21 cellular contexts compared by ENCODE assay signal in genomic region chr11:6571434-6572008, GRCh38.
"Had no signal": no experiment of that assay in that cellular context is flagged by ENCODE, and none has a peak within 500 bp of the region (broad histone marks: within the 10 kb centered on the region; RNA-seq: fewer than 3 reads in every experiment).

No MANE protein-coding gene starts in this region.

- H3K9me3 ChIP-seq: body of pancreas, heart left ventricle, left lung, right lobe of liver, stomach, testis, upper lobe of right lung had no signal

- H3K4me3 Mint-ChIP-seq: activated CD4-positive, alpha-beta memory T cell treated with anti-CD3 and anti-CD28 coated beads for 36 hours; activated naive CD8-positive, alpha-beta T cell; memory B cell; nephron progenitor cell had no signal

- H3K27me3 ChIP-seq: body of pancreas, foreskin keratinocyte, heart left ventricle, right lobe of liver, stomach, testis, upper lobe of right lung had no signal

- H3K4me1 Mint-ChIP-seq: memory B cell had no signal

- ATAC-seq: body of pancreas had no signal

- H3K9me3 Mint-ChIP-seq: activated CD4-positive, alpha-beta memory T cell treated with anti-CD3 and anti-CD28 coated beads for 36 hours; memory B cell; nephron progenitor cell had no signal

- H3K4me1 ChIP-seq: foreskin keratinocyte, left lung, testis, upper lobe of right lung had no signal

- DNase-seq: activated CD4-positive, alpha-beta memory T cell treated with anti-CD3 and anti-CD28 coated beads for 36 hours; activated CD8-positive, alpha-beta memory T cell treated with anti-CD3 and anti-CD28 coated beads, Interleukin-2, amount 50 U/mL, for 4 hours; activated gamma-delta T cell; activated T-cell treated with anti-CD3 and anti-CD28 coated beads, Interleukin-2, amount 50 U/mL, for 48 hours; amniotic stem cell; body of pancreas; central memory CD4-positive, alpha-beta T cell; effector CD8-positive, alpha-beta T cell; heart left ventricle; islet precursor cell; left lung; nephron progenitor cell; right lobe of liver; stomach; T-helper 1 cell; testis; upper lobe of right lung had no signal

- H3K4me3 ChIP-seq: body of pancreas, left lung, right lobe of liver, smooth muscle cell, testis, upper lobe of right lung had no signal

- H3K36me3 Mint-ChIP-seq: activated CD4-positive, alpha-beta memory T cell treated with anti-CD3 and anti-CD28 coated beads for 36 hours had no signal

- H3K27ac Mint-ChIP-seq: activated CD4-positive, alpha-beta memory T cell treated with anti-CD3 and anti-CD28 coated beads for 36 hours; activated naive CD8-positive, alpha-beta T cell; memory B cell; nephron progenitor cell had no signal

- H3K27ac ChIP-seq: body of pancreas, foreskin keratinocyte, heart left ventricle, left lung, right lobe of liver, testis, upper lobe of right lung had no signal

- H3K27me3 Mint-ChIP-seq: activated CD4-positive, alpha-beta memory T cell treated with anti-CD3 and anti-CD28 coated beads for 36 hours; activated naive CD8-positive, alpha-beta T cell; memory B cell had no signal

- H3K36me3 ChIP-seq: left lung, right lobe of liver, upper lobe of right lung had no signal

- H3K4me2 ChIP-seq: smooth muscle cell had no signal
